In genomic region chr6:159887761-159888160, GRCh38 we compare ENCODE assay signal across 19 cellular contexts. TPM values are rescaled to one million over a fixed set of nuclear protein-coding genes. Genes with fewer than 3 reads are reported as not detected.
A peak's percentile ranks its signal among the peaks of the same experiment; 100 is the strongest.
DNase-seq lines count a peak whose midpoint lies in the region; ATAC-seq and TF ChIP-seq lines count a peak whose summit lies in the region.
"Had no signal": no experiment of that assay in that cellular context is flagged by ENCODE, and none has a peak within 500 bp of the region (broad histone marks: within the 10 kb centered on the region; RNA-seq: fewer than 3 reads in every experiment).

No MANE protein-coding gene starts in this region.

- H3K14ac ChIP-seq in neuronal stem cell (ENCODE audit: low read length), result no peak overlapping the region

- no peak for ATAC-seq in left ventricle myocardium superior
- peak; percentile 31 for ATAC-seq in Panc1
- ATAC-seq: A549 had no signal

- no peaks in the 10 kb centered on the region for H3K9me3 ChIP-seq in cardiac muscle cell (ENCODE audit: low read depth)
- no peaks in the 10 kb centered on the region for H3K9me3 ChIP-seq in Panc1 (ENCODE audit: control insufficient read depth, insufficient read depth, low read depth, low read length)
- no peaks in the 10 kb centered on the region for H3K9me3 ChIP-seq in neuronal stem cell (replicated peaks in 1 of 2; ENCODE audit: control insufficient read depth in 2 of 2, insufficient read depth in 1 of 2, low read depth in 1 of 2, low read length in 2 of 2)
- H3K9me3 ChIP-seq in WERI-Rb-1 (ENCODE audit: severe bottlenecking), result no peaks in the 10 kb centered on the region
- H3K9me3 ChIP-seq: A549 had no signal

- H4K91ac ChIP-seq in neuronal stem cell (ENCODE audit: low read depth, low read length, poor library complexity), result no peak overlapping the region

- CTCF ChIA-PET in Panc1 (lab: Charles Lee), result no interaction called here

- intact Hi-C loops in left ventricle myocardium superior (cut with micrococcal nuclease) (no loop called here), Panc1 (cut with micrococcal nuclease; ENCODE audit: unreplicated experiment) (no loop called here)

- no peaks in the 10 kb centered on the region for H3K79me1 ChIP-seq in neuronal stem cell (ENCODE audit: low read depth, low read length)

- no peak overlapping the region for H2AK5ac ChIP-seq in neuronal stem cell (ENCODE audit: low read depth, low read length)

- H3K18ac ChIP-seq in neuronal stem cell (ENCODE audit: low read length), result no peak overlapping the region

- no peak overlapping the region for H3K23ac ChIP-seq in neuronal stem cell (ENCODE audit: low read depth, low read length, poor library complexity)

- no peak overlapping the region for H2BK12ac ChIP-seq in neuronal stem cell (ENCODE audit: low read length)

- no peak overlapping the region for H2BK5ac ChIP-seq in neuronal stem cell (ENCODE audit: low read length)

- no peak overlapping the region for H2BK120ac ChIP-seq in neuronal stem cell (ENCODE audit: low read depth, low read length)

- no peak overlapping the region for H2BK15ac ChIP-seq in neuronal stem cell (ENCODE audit: low read length)

- no peak overlapping the region for H3K4me3 ChIP-seq in cardiac muscle cell
- no peak overlapping the region for H3K4me3 ChIP-seq in Panc1 (ENCODE audit: low read depth in 2 of 2, low read length in 2 of 2)
- no peak overlapping the region for H3K4me3 ChIP-seq in neuronal stem cell (ENCODE audit: low read length in 2 of 2)
- no peak overlapping the region for H3K4me3 ChIP-seq in WERI-Rb-1 (ENCODE audit: low read depth, low read length)
- H3K4me3 ChIP-seq: A549 had no signal

- H3K9ac ChIP-seq in neuronal stem cell (ENCODE audit: low read depth, low read length, poor library complexity), result no peak overlapping the region

- H3K36me3 ChIP-seq in cardiac muscle cell, result no peaks in the 10 kb centered on the region
- no peaks in the 10 kb centered on the region for H3K36me3 ChIP-seq in Panc1 (ENCODE audit: control insufficient read depth, insufficient read depth, low read length)
- no peaks in the 10 kb centered on the region for H3K36me3 ChIP-seq in neuronal stem cell (replicated peaks in 1 of 2; ENCODE audit: control insufficient read depth in 2 of 2, insufficient read depth in 2 of 2, low read length in 2 of 2)
- no peaks in the 10 kb centered on the region for H3K36me3 ChIP-seq in WERI-Rb-1

- H3K4me1 ChIP-seq in cardiac muscle cell (ENCODE audit: low read depth) (peaks cover 19% of the 10 kb centered on the region), Panc1 (ENCODE audit: control insufficient read depth, insufficient read depth, low read length) (no peaks in the 10 kb centered on the region), neuronal stem cell (ENCODE audit: control insufficient read depth in 2 of 2, insufficient read depth in 1 of 2, low read depth in 1 of 2, low read length in 2 of 2) (peaks cover 0 to 5% of the 10 kb centered on the region in 2 donors)
- H3K4me1 ChIP-seq: A549 had no signal

- no peak overlapping the region for H3K4ac ChIP-seq in neuronal stem cell (ENCODE audit: low read length)

- H2AFZ ChIP-seq in neuronal stem cell (ENCODE audit: low read length), result peak overlapping the region; percentile 4

- peak in 1 of 2 donors; percentile 24 for DNase-seq in cardiac muscle cell (ENCODE audit: low read depth in 1 of 2, low spot score in 1 of 2)
- DNase-seq in left ventricle myocardium superior, result no peak
- no peak for DNase-seq in Panc1 (ENCODE audit: low read depth, low spot score)
- DNase-seq in islet precursor cell, result peak; percentile 88
- DNase-seq in neuronal stem cell (ENCODE audit: low spot score), result no peak
- no peak for DNase-seq in WERI-Rb-1
- DNase-seq in stimulated activated naive CD4-positive, alpha-beta T cell (lab: John Stamatoyannopoulos, UW), result no peak
- DNase-seq in NCI-H146 treated with DMSO at 0.1 percent for 48 hours (lab: John Stamatoyannopoulos, UW; ENCODE audit: unreplicated experiment), result no peak
- DNase-seq: AML-193; CD4-positive, alpha-beta T cell; DMS153; DMS79; GF-D8; HCEC 1CT had no signal

- no peak for TF ChIP-seq CTCF in cardiac muscle cell (IDR thresholded peaks at IDR 0.05; ENCODE audit: low read depth, low read length)
- TF ChIP-seq CTCF in Panc1 (IDR thresholded peaks at IDR 0.05), result no peak
- no peak for TF ChIP-seq CTCF in WERI-Rb-1 (IDR thresholded peaks at IDR 0.05; ENCODE audit: low read depth, low read length)

- POLR2A ChIA-PET in Panc1 (lab: Charles Lee), result no interaction called here

- in situ Hi-C loops in Panc1 (cut with HindIII; ENCODE audit: low pct_unique_long_range_greater_than_20kb, low sequenced_read_pairs), result no loop called here

- no peak overlapping the region for H4K8ac ChIP-seq in neuronal stem cell (ENCODE audit: low read depth, low read length)

- no CpG with 5 or more reads among the region's 6 CpGs for WGBS in neuronal stem cell (ENCODE audit: extremely low coverage in 2 of 2, insufficient read length in 2 of 2, insufficient replicate concordance in 1 of 2), 2 donors

- peak overlapping the region; percentile 26 for H3K27ac ChIP-seq in cardiac muscle cell
- H3K27ac ChIP-seq in Panc1 (ENCODE audit: low read length), result no peak overlapping the region
- H3K27ac ChIP-seq in neuronal stem cell (replicated peaks; ENCODE audit: low read length), result no peak overlapping the region
- no peak overlapping the region for H3K27ac ChIP-seq in WERI-Rb-1
- H3K27ac ChIP-seq: 22Rv1, A549, C4-2B had no signal

- no TSS peak for BruUV-seq in Panc1 (replicated peaks; lab: Mats Ljungman, UMichigan)

- H3K27me3 ChIP-seq in cardiac muscle cell (no peaks in the 10 kb centered on the region), Panc1 (ENCODE audit: control insufficient read depth, insufficient read depth, low read length) (peaks cover 50% of the 10 kb centered on the region), neuronal stem cell (ENCODE audit: control insufficient read depth in 3 of 3, insufficient read depth in 3 of 3, low read depth in 1 of 3, low read length in 3 of 3) (peaks cover 0 to 34% (median 0%) of the 10 kb centered on the region in 3 experiments), WERI-Rb-1 (ENCODE audit: insufficient read depth, low read depth, severe bottlenecking) (peaks cover 39% of the 10 kb centered on the region)

- H3K4me2 ChIP-seq in neuronal stem cell (ENCODE audit: insufficient read depth, low read length, poor library complexity, severe bottlenecking), result no peak overlapping the region
- H3K4me2 ChIP-seq: A549 had no signal

RNA-seq across cellular contexts. Expression of gene MAS1, which starts 3.0 kb away (rescaled TPM):
- total RNA-seq in cardiac muscle cell, result not detected in 2 replicates
- polyA plus RNA-seq in cardiac muscle cell, result not detected in 2 replicates
- not detected for total RNA-seq in left ventricle myocardium superior
- total RNA-seq in Panc1 (2021; ENCODE audit: unreplicated experiment), result not detected
- not detected for polyA plus RNA-seq in Panc1 (2012; ENCODE audit: insufficient read length)
- polyA plus RNA-seq in neuronal stem cell (2013, experiment 1 of 2), result not detected
- not detected for polyA plus RNA-seq in neuronal stem cell (2013, experiment 2 of 2)
- total RNA-seq: CD4-positive, alpha-beta T cell; Daoy had no signal
- polyA plus RNA-seq: A549, BJ had no signal
